In genomic region chr10:69333205-69333604, GRCh38 we compare ENCODE assay signal across 7 cellular contexts. TPM values are rescaled to one million over a fixed set of nuclear protein-coding genes. Genes with fewer than 3 reads are reported as not detected.
DNase-seq lines count a peak whose midpoint lies in the region; ATAC-seq and TF ChIP-seq lines count a peak whose summit lies in the region.

No MANE protein-coding gene starts in this region.

- CTCF ChIA-PET in activated CD8-positive, alpha-beta T cell treated with anti-CD3 and anti-CD28 coated beads, Interleukin-2, amount 10 ng/mL, durations not matched to agents 7 days and 5 days (lab: Charles Lee) = interaction anchor here (0.7 to 1.8 kb wide), 2 partner anchors 20 to 59 kb away, joined by 4 to 6 read pairs; no protein-coding TSS in a partner anchor

- H3K4me3 ChIP-seq in liver (ENCODE audit: low read depth in 1 of 3, low read length in 3 of 3) = no peak overlapping the region

- H3K27ac Mint-ChIP-seq in dendritic cell treated with granulocyte-macrophage colony-stimulating factor and Interleukin-4, amounts not matched to agents 40 ng/mL and 50 ng/mL, for 4 days = peak overlapping the region; percentile 86
- peak overlapping the region; percentile 95 for H3K27ac Mint-ChIP-seq in type B pancreatic cell
- no peak overlapping the region for H3K27ac Mint-ChIP-seq in activated CD8-positive, alpha-beta T cell treated with anti-CD3 and anti-CD28 coated beads, Interleukin-2, amount 10 ng/mL, durations not matched to agents 7 days and 5 days

- no peak overlapping the region for H3K9ac ChIP-seq in liver (ENCODE audit: low read depth in 1 of 2, low read length in 2 of 2)

- H3K9me3 ChIP-seq in liver (ENCODE audit: control insufficient read depth in 4 of 4, low read length in 3 of 4) = no peaks in the 10 kb centered on the region

- H3K4me1 Mint-ChIP-seq in dendritic cell treated with granulocyte-macrophage colony-stimulating factor and Interleukin-4, amounts not matched to agents 40 ng/mL and 50 ng/mL, for 4 days (ENCODE audit: low read depth) = peaks cover 86% of the 10 kb centered on the region
- H3K4me1 Mint-ChIP-seq in type B pancreatic cell (ENCODE audit: unreplicated experiment) = peaks cover 50% of the 10 kb centered on the region
- peaks cover 72% of the 10 kb centered on the region for H3K4me1 Mint-ChIP-seq in activated CD8-positive, alpha-beta T cell treated with anti-CD3 and anti-CD28 coated beads, Interleukin-2, amount 10 ng/mL, durations not matched to agents 7 days and 5 days (ENCODE audit: low read depth)

- H3K4me3 Mint-ChIP-seq in dendritic cell treated with granulocyte-macrophage colony-stimulating factor and Interleukin-4, amounts not matched to agents 40 ng/mL and 50 ng/mL, for 4 days = no peak overlapping the region
- H3K4me3 Mint-ChIP-seq in type B pancreatic cell = peak overlapping the region; percentile 67
- no peak overlapping the region for H3K4me3 Mint-ChIP-seq in activated CD8-positive, alpha-beta T cell treated with anti-CD3 and anti-CD28 coated beads, Interleukin-2, amount 10 ng/mL, durations not matched to agents 7 days and 5 days

- WGBS in liver = 75% methylated on average over 3 of the region's 3 CpGs

- DNase-seq in type B pancreatic cell (ENCODE audit: extremely low spot score, unreplicated experiment) (no peak), AML-193 (lab: John Stamatoyannopoulos, UW) (no peak)
- DNase-seq in activated CD8-positive, alpha-beta T cell treated with anti-CD3 and anti-CD28 coated beads, Interleukin-2, amount 10 ng/mL, durations not matched to agents 7 days and 5 days = no peak

- H3K9me3 Mint-ChIP-seq in dendritic cell treated with granulocyte-macrophage colony-stimulating factor and Interleukin-4, amounts not matched to agents 40 ng/mL and 50 ng/mL, for 4 days = no peaks in the 10 kb centered on the region
- no peaks in the 10 kb centered on the region for H3K9me3 Mint-ChIP-seq in type B pancreatic cell
- H3K9me3 Mint-ChIP-seq in activated CD8-positive, alpha-beta T cell treated with anti-CD3 and anti-CD28 coated beads, Interleukin-2, amount 10 ng/mL, durations not matched to agents 7 days and 5 days (ENCODE audit: insufficient read depth) = no peaks in the 10 kb centered on the region

- H3K27me3 Mint-ChIP-seq in dendritic cell treated with granulocyte-macrophage colony-stimulating factor and Interleukin-4, amounts not matched to agents 40 ng/mL and 50 ng/mL, for 4 days = no peaks in the 10 kb centered on the region
- no peaks in the 10 kb centered on the region for H3K27me3 Mint-ChIP-seq in type B pancreatic cell
- no peaks in the 10 kb centered on the region for H3K27me3 Mint-ChIP-seq in activated CD8-positive, alpha-beta T cell treated with anti-CD3 and anti-CD28 coated beads, Interleukin-2, amount 10 ng/mL, durations not matched to agents 7 days and 5 days (ENCODE audit: low read depth)

- no peaks in the 10 kb centered on the region for H3K36me3 ChIP-seq in liver (ENCODE audit: control insufficient read depth in 4 of 4, insufficient read depth in 3 of 4, low read depth in 1 of 4, low read length in 3 of 4)

- peaks cover 0 to 8% (median 2%) of the 10 kb centered on the region in 4 donors for H3K4me1 ChIP-seq in liver (ENCODE audit: control insufficient read depth in 4 of 4, insufficient read depth in 4 of 4, low read length in 3 of 4)

- peak; percentile 70; the same call in 1 of the 2 replicates for TF ChIP-seq EP300 in Ishikawa (IDR thresholded peaks at IDR 0.05; ENCODE audit: borderline replicate concordance)

- POLR2A ChIA-PET in activated CD8-positive, alpha-beta T cell treated with anti-CD3 and anti-CD28 coated beads, Interleukin-2, amount 10 ng/mL, durations not matched to agents 7 days and 5 days (lab: Charles Lee) = interaction anchor here (0.7 to 1.9 kb wide), 3 partner anchors 11 to 15 kb away, joined by 3 to 7 read pairs (median 6); no protein-coding TSS in a partner anchor

- ATAC-seq in activated CD8-positive, alpha-beta T cell treated with anti-CD3 and anti-CD28 coated beads, Interleukin-2, amount 10 ng/mL, durations not matched to agents 7 days and 5 days = no peak
- no peak for ATAC-seq in GM21723 (IDR thresholded peaks at IDR 0.05; ENCODE audit: unreplicated experiment)

- intact Hi-C loops in dendritic cell treated with granulocyte-macrophage colony-stimulating factor and Interleukin-4, amounts not matched to agents 40 ng/mL and 50 ng/mL, for 4 days (cut with micrococcal nuclease) = no loop called here

- H3K27me3 ChIP-seq in liver (ENCODE audit: control insufficient read depth in 4 of 4, insufficient read depth in 4 of 4, low read length in 3 of 4) = no peaks in the 10 kb centered on the region

- TF ChIP-seq RAD21 in Ishikawa (IDR thresholded peaks at IDR 0.05; ENCODE audit: low read depth) = peak; percentile 43; the same call in 1 of the 2 replicates
- peak in 1 of 2 donors; percentile 35 for TF ChIP-seq RAD21 in liver (IDR thresholded peaks at IDR 0.05)

- H3K27ac ChIP-seq in liver (ENCODE audit: low read depth in 1 of 2, low read length in 2 of 2) = no peak overlapping the region

- H3K36me3 Mint-ChIP-seq in dendritic cell treated with granulocyte-macrophage colony-stimulating factor and Interleukin-4, amounts not matched to agents 40 ng/mL and 50 ng/mL, for 4 days (ENCODE audit: low read depth) = peaks cover 33% of the 10 kb centered on the region
- H3K36me3 Mint-ChIP-seq in type B pancreatic cell = peaks cover 11% of the 10 kb centered on the region
- peaks cover 41% of the 10 kb centered on the region for H3K36me3 Mint-ChIP-seq in activated CD8-positive, alpha-beta T cell treated with anti-CD3 and anti-CD28 coated beads, Interleukin-2, amount 10 ng/mL, durations not matched to agents 7 days and 5 days (ENCODE audit: low read depth)

- no peak for TF ChIP-seq CTCF in liver (IDR thresholded peaks at IDR 0.05; ENCODE audit: low read depth, low read length, missing input control)
- peak; percentile 52 for TF ChIP-seq CTCF in type B pancreatic cell (conservative IDR thresholded peaks at IDR 0.05)

TF ChIP-seq in Ishikawa, 13 proteins besides CTCF, POLR2A, EP300 and RAD21 (continues in another document):
- peak; percentile 98 for TF ChIP-seq TEAD4 (IDR thresholded peaks at IDR 0.05)
- peak; percentile 47; the same call in 1 of the 2 replicates for TF ChIP-seq NFIC (IDR thresholded peaks at IDR 0.05)
- TF ChIP-seq TCF12 (IDR thresholded peaks at IDR 0.05; ENCODE audit: low read depth) = peak; percentile 89
- TF ChIP-seq, protein P1, sequence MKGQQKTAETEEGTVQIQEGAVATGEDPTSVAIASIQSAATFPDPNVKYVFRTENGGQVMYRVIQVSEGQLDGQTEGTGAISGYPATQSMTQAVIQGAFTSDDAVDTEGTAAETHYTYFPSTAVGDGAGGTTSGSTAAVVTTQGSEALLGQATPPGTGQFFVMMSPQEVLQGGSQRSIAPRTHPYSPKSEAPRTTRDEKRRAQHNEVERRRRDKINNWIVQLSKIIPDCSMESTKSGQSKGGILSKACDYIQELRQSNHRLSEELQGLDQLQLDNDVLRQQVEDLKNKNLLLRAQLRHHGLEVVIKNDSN (IDR thresholded peaks at IDR 0.05) = no peak
- no peak for TF ChIP-seq CREB1 (IDR thresholded peaks at IDR 0.05; ENCODE audit: low read depth)
- no peak for TF ChIP-seq EGR1 (IDR thresholded peaks at IDR 0.05)

TF ChIP-seq in liver, 16 proteins besides CTCF, POLR2A, EP300 and RAD21:
- no peak for TF ChIP-seq TAF1 (conservative IDR thresholded peaks at IDR 0.05)
- no peak for TF ChIP-seq FOXA1 (IDR thresholded peaks at IDR 0.05)
- TF ChIP-seq NR2F2 (IDR thresholded peaks at IDR 0.05) = peak; percentile 26
- TF ChIP-seq SP1 (IDR thresholded peaks at IDR 0.05) = no peak
- TF ChIP-seq ZBTB33 (IDR thresholded peaks at IDR 0.05) = no peak
TF ChIP-seq in liver: peak in this region for 1.

RNA-seq across cellular contexts. Expression of gene HK1, which starts 54.9 kb away (rescaled TPM):
- total RNA-seq in liver = 100 to 1,000 TPM in 1 of 2 donors, 1 to 10 TPM in 1; 9.4 to 166 TPM
- polyA plus RNA-seq in liver = 1 to 10 TPM; 1.8 to 5.3 TPM
- total RNA-seq in type B pancreatic cell (ENCODE audit: low replicate concordance) = 60.8 and 87.9 TPM in 2 replicates
- 100 to 1,000 TPM; 153 to 154 TPM for total RNA-seq in activated CD8-positive, alpha-beta T cell treated with anti-CD3 and anti-CD28 coated beads, Interleukin-2, amount 10 ng/mL, durations not matched to agents 7 days and 5 days
